ENCODE assay signal across 9 cellular contexts in the genomic region with DNA sequence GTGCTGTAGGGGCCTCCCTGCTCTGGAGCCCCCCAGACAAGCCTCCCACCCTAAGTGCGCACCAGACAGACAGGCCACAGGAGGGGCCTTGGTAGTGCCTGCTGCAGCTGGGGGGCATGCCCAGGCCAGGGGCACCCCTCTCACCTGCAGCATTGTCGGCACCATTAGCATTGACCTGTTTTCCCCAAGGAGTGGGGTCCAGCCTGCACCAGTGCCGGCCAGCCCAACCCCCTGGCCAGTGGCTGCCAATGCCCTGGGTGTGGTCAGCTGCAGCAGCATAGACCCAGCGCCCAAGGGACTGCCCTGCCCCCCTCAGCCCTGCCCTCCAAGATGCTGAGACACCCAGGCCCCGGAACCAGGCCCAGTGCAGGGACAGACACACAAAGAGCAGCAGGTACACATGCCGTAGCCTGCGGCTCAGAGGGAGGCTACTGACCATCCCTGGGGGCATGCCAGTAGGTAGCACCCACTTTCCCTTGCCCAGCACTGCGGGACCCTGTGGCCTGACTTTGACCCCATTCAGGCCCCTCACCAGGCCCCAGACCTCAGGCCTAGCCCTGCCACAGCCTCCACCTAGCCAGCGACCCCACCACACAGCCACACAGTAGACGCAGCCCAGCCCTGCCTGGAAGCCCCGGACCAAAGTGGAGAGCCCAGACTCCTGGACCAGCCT. TPM values are rescaled to one million over a fixed set of nuclear protein-coding genes. Genes with fewer than 3 reads are reported as not detected.
A peak's percentile ranks its signal among the peaks of the same experiment; 100 is the strongest.
DNase-seq lines count a peak whose midpoint lies in the region; ATAC-seq, FAIRE-seq and TF ChIP-seq lines count a peak whose summit lies in the region.
"Had no signal": no experiment of that assay in that cellular context is flagged by ENCODE, and none has a peak within 500 bp of the region (broad histone marks: within the 10 kb centered on the region; RNA-seq: fewer than 3 reads in every experiment).

No MANE protein-coding gene starts in this region.

- no peaks in the 10 kb centered on the region for H3K9me3 ChIP-seq in IMR-90 (ENCODE audit: control insufficient read depth, insufficient read depth, low read length)
- no peaks in the 10 kb centered on the region for H3K9me3 ChIP-seq in K562 (replicated peaks; ENCODE audit: control insufficient read depth, insufficient read depth, low read depth, low read length)
- H3K9me3 ChIP-seq in keratinocyte (ENCODE audit: control insufficient read depth, low read depth, low read length): no peaks in the 10 kb centered on the region
- no peaks in the 10 kb centered on the region for H3K9me3 ChIP-seq in stomach

- H3K4ac ChIP-seq in IMR-90 (ENCODE audit: low read depth, low read length): no peak overlapping the region

- BruUV-seq in IMR-90 (replicated peaks; lab: Mats Ljungman, UMichigan) (no TSS peak), K562 (replicated peaks; lab: Mats Ljungman, UMichigan) (no TSS peak)

- no peak overlapping the region for H3K14ac ChIP-seq in IMR-90 (replicated peaks; ENCODE audit: low read depth, low read length)

- H3K79me2 ChIP-seq in K562 (ENCODE audit: control insufficient read depth, insufficient read depth, low read length) (no peaks in the 10 kb centered on the region), keratinocyte (ENCODE audit: control insufficient read depth, insufficient read depth, low read length) (peaks cover 10% of the 10 kb centered on the region)

- no peak overlapping the region for H2BK15ac ChIP-seq in IMR-90 (ENCODE audit: low read depth, low read length)

- H2AFZ ChIP-seq in IMR-90 (replicated peaks; ENCODE audit: low read length, poor library complexity) (peak overlapping the region; percentile 84), K562 (ENCODE audit: low read depth, low read length) (no peak overlapping the region), keratinocyte (ENCODE audit: control insufficient read depth, low read length) (no peak overlapping the region)

- no peak overlapping the region for H2AK5ac ChIP-seq in IMR-90 (ENCODE audit: low read depth, low read length)

- H3K79me1 ChIP-seq in IMR-90 (ENCODE audit: low read depth in 1 of 2, low read length in 2 of 2): peaks cover 0 to 3% of the 10 kb centered on the region in 2 experiments; a peak in 1 of 4 replicates

- no peak overlapping the region for H4K8ac ChIP-seq in IMR-90 (ENCODE audit: low read depth in 2 of 2, low read length in 2 of 2)

- no peak overlapping the region for H2BK120ac ChIP-seq in IMR-90 (ENCODE audit: low read depth, low read length)

- in situ Hi-C loops in IMR-90 (cut with MboI; ENCODE audit: low sequenced_read_pairs): no loop called here
- in situ Hi-C loops in K562 (cut with MboI): no loop called here

- H3K27me3 ChIP-seq in IMR-90 (ENCODE audit: control insufficient read depth, insufficient read depth, low read length) (no peaks in the 10 kb centered on the region), K562 (ENCODE audit: control insufficient read depth in 2 of 2, insufficient read depth in 2 of 2, low read length in 2 of 2) (no peaks in the 10 kb centered on the region), keratinocyte (ENCODE audit: control insufficient read depth, extremely low read depth, insufficient read depth, low read length) (no peaks in the 10 kb centered on the region), stomach (peaks cover 0 to 31% (median 21%) of the 10 kb centered on the region in 3 donors)

- no peak overlapping the region for H2BK5ac ChIP-seq in IMR-90 (ENCODE audit: low read depth, low read length, poor library complexity, severe bottlenecking)

- dilution Hi-C loops in IMR-90 (cut with HindIII; ENCODE audit: low sequenced_read_pairs, unreplicated experiment) (no loop called here), keratinocyte (cut with MboI; ENCODE audit: extremely low pct_ligation_motif_present, low sequenced_read_pairs) (no loop called here)

- no peak overlapping the region for H3K4me2 ChIP-seq in IMR-90 (ENCODE audit: low read depth, low read length)
- H3K4me2 ChIP-seq in K562 (ENCODE audit: insufficient read depth, low read length): peak overlapping the region; percentile 73; the same call in 1 of the 2 replicates
- peak overlapping the region; percentile 78 for H3K4me2 ChIP-seq in keratinocyte (ENCODE audit: control insufficient read depth, extremely low read depth, insufficient read depth, low read depth, low read length)

- DNase-seq in IMR-90 (no peak), K562 (ENCODE audit: extremely low read depth in 1 of 4, low spot score in 3 of 4) (no peak), keratinocyte (ENCODE audit: low read depth, low spot score) (no peak), stomach (no peak)
- DNase-seq: activated CD4-positive, alpha-beta T cell treated with anti-CD3 and anti-CD28 coated beads, Interleukin-2, amount 50 U/mL, for 1 hour; left colon had no signal

- H4K20me1 ChIP-seq in IMR-90 (ENCODE audit: insufficient read depth, low read length) (0 out of 2 replicates have a peak, but pooled peaks cover 3% of the 10 kb centered on the region), K562 (replicated peaks; ENCODE audit: control insufficient read depth, insufficient read depth, low read length) (0 out of 2 replicates have a peak, but pooled peaks cover 11% of the 10 kb centered on the region), keratinocyte (ENCODE audit: control insufficient read depth, extremely low read depth, insufficient read depth, low read length) (peaks cover 3% of the 10 kb centered on the region)

- no peak overlapping the region for H4K5ac ChIP-seq in IMR-90 (ENCODE audit: low read depth, low read length)

- no peak overlapping the region for H3K23ac ChIP-seq in IMR-90 (ENCODE audit: low read depth, low read length)

- H3K56ac ChIP-seq in IMR-90 (ENCODE audit: extremely low read depth, insufficient read depth, low read length): no peak overlapping the region

- H2BK20ac ChIP-seq in IMR-90 (ENCODE audit: low read depth, low read length): no peak overlapping the region

- POLR2A ChIA-PET in IMR-90 (lab: Charles Lee; ENCODE audit: unreplicated experiment): no interaction called here
- POLR2A ChIA-PET in K562 (lab: Yijun Ruan, JAX): no interaction called here

- no peak overlapping the region for H4K91ac ChIP-seq in IMR-90 (ENCODE audit: insufficient read depth, low read depth, low read length)

- 69% methylated on average over 4 of the region's 11 CpGs; no CpG with 5 or more reads in 1 of the 2 experiments for WGBS in IMR-90 (ENCODE audit: extremely low coverage in 2 of 2, insufficient read length in 1 of 2), 2 experiments
- 61% methylated on average over 5 of the region's 11 CpGs for WGBS in K562 (ENCODE audit: insufficient coverage, low coverage, missing lambda C conversion rate)
- 45 to 71% (median 48%) methylated on average over 9 to 11 of the region's 11 CpGs for WGBS in stomach, 5 donors

- peaks cover 12% of the 10 kb centered on the region for H3K9me1 ChIP-seq in IMR-90 (ENCODE audit: insufficient read depth, low read length)
- H3K9me1 ChIP-seq in K562 (ENCODE audit: control insufficient read depth, insufficient read depth, low read length): no peaks in the 10 kb centered on the region
- H3K9me1 ChIP-seq in keratinocyte (ENCODE audit: control insufficient read depth, extremely low read depth, insufficient read depth, low read length): no peaks in the 10 kb centered on the region

- H3K36me3 ChIP-seq in IMR-90 (ENCODE audit: control insufficient read depth, insufficient read depth, low read length) (no peaks in the 10 kb centered on the region), K562 (ENCODE audit: control insufficient read depth, insufficient read depth, low read length) (no peaks in the 10 kb centered on the region), keratinocyte (ENCODE audit: control insufficient read depth in 2 of 2, extremely low read depth in 1 of 2, insufficient read depth in 2 of 2, low read length in 2 of 2) (no peaks in the 10 kb centered on the region), stomach (no peaks in the 10 kb centered on the region)

- H3K9ac ChIP-seq in IMR-90 (ENCODE audit: low read depth, low read length) (no peak overlapping the region), K562 (ENCODE audit: insufficient read depth in 1 of 2, low read depth in 2 of 2, low read length in 2 of 2) (peak overlapping the region in 1 of 2 experiments; percentile 91; a peak in 2 of 4 replicates), keratinocyte (ENCODE audit: control insufficient read depth, extremely low read depth, insufficient read depth, low read length) (peak overlapping the region; percentile 83)

- H3K4me3 ChIP-seq in IMR-90 (ENCODE audit: insufficient read depth, low read depth, low read length) (no peak overlapping the region), K562 (peak overlapping the region; percentile 38; the same call in 1 of the 2 replicates), keratinocyte (ENCODE audit: control insufficient read depth in 2 of 3, extremely low read depth in 1 of 3, insufficient read depth in 2 of 3, low read depth in 1 of 3, low read length in 3 of 3) (peak overlapping the region; percentile 65 to 86 (median 82)), stomach (peak overlapping the region; percentile 52 to 58 (median 56))

- no peak for TF ChIP-seq CTCF in IMR-90 (conservative IDR thresholded peaks at IDR 0.05; ENCODE audit: low read depth, low read length)
- no peak for TF ChIP-seq CTCF in K562 (IDR thresholded peaks at IDR 0.05 in 2 of 3, conservative IDR thresholded peaks at IDR 0.05 in 1 of 3; ENCODE audit: insufficient read depth in 2 of 3, low read depth in 1 of 3, low read length in 3 of 3)
- no peak for TF ChIP-seq CTCF in keratinocyte (optimal IDR thresholded peaks at IDR 0.05 in 1 of 3, IDR thresholded peaks at IDR 0.05 in 1 of 3, conservative IDR thresholded peaks at IDR 0.05 in 1 of 3; ENCODE audit: extremely low read depth in 1 of 3, insufficient read depth in 2 of 3, low read length in 3 of 3)
- TF ChIP-seq CTCF in stomach (IDR thresholded peaks at IDR 0.05): no peak

- H3K4me1 ChIP-seq in IMR-90 (ENCODE audit: control insufficient read depth, insufficient read depth, low read length): peaks cover 31% of the 10 kb centered on the region
- H3K4me1 ChIP-seq in K562 (replicated peaks in 1 of 2; ENCODE audit: control insufficient read depth in 2 of 2, insufficient read depth in 2 of 2, low read length in 2 of 2): peaks cover 7 to 78% of the 10 kb centered on the region in 2 experiments; a peak in 4 of 5 replicates
- H3K4me1 ChIP-seq in keratinocyte (ENCODE audit: control insufficient read depth, extremely low read depth, insufficient read depth, low read length): peaks cover 43% of the 10 kb centered on the region
- peaks cover 61 to 85% (median 76%) of the 10 kb centered on the region in 4 donors for H3K4me1 ChIP-seq in stomach

- TF ChIP-seq RAD21 in IMR-90 (IDR thresholded peaks at IDR 0.05; ENCODE audit: low read length) (no peak), K562 (CRISPR knock-in tag; conservative IDR thresholded peaks at IDR 0.05 in 1 of 2, IDR thresholded peaks at IDR 0.05 in 1 of 2) (no peak)

- TF ChIP-seq POLR2A in IMR-90 (IDR thresholded peaks at IDR 0.05; ENCODE audit: low read depth, low read length) (no peak), K562 (conservative IDR thresholded peaks at IDR 0.05) (no peak), stomach (IDR thresholded peaks at IDR 0.05) (no peak)

- TF ChIP-seq EP300 in K562 (IDR thresholded peaks at IDR 0.05; ENCODE audit: low read length) (no peak), stomach (IDR thresholded peaks at IDR 0.05) (no peak)

- CTCF ChIA-PET in IMR-90 (lab: Yijun Ruan, JAX) (interaction anchor here (1.3 kb wide), 1 partner anchor 68 kb away, joined by 4 read pairs; no protein-coding TSS in a partner anchor), K562 (lab: Yijun Ruan, JAX; ENCODE audit: low intra/inter-chr PET ratio) (interaction anchor here (3.9 kb wide), 1 partner anchor 69 kb away, joined by 85 read pairs; no protein-coding TSS in a partner anchor)

- no peak for ATAC-seq in IMR-90 (ENCODE audit: low read depth)
- ATAC-seq in K562: no peak
- no peak for ATAC-seq in HG02678 (IDR thresholded peaks at IDR 0.05; ENCODE audit: unreplicated experiment)
- ATAC-seq in HG02970 (IDR thresholded peaks at IDR 0.05; ENCODE audit: low FRiP score, unreplicated experiment): no peak
- no peak for ATAC-seq in GM19035 (IDR thresholded peaks at IDR 0.05; ENCODE audit: unreplicated experiment)

- H3K27ac ChIP-seq in IMR-90 (ENCODE audit: insufficient read depth, low read length) (no peak overlapping the region), K562 (ENCODE audit: extremely low read depth, low read depth, low read length) (no peak overlapping the region), keratinocyte (ENCODE audit: control insufficient read depth, insufficient read depth, low read length) (no peak overlapping the region), stomach (peak overlapping the region in 2 of 5 donors; percentile 60 to 94)

- no peak for FAIRE-seq in K562 (lab: Jason Lieb, UNC)
- FAIRE-seq in keratinocyte (lab: Jason Lieb, UNC): no peak

- no peak overlapping the region for H3K18ac ChIP-seq in IMR-90 (ENCODE audit: low read depth, low read length)

- intact Hi-C loops in IMR-90 (cut with micrococcal nuclease): loop anchor here (2.0 kb wide), 1 partner anchor 44 kb away; a partner anchor contains a TSS
- intact Hi-C loops in K562 (cut with micrococcal nuclease): loop anchor here (5.0 kb wide), 1 partner anchor 40 kb away; no protein-coding TSS in a partner anchor
- intact Hi-C loops in stomach (cut with DNase I; ENCODE audit: low total_unique reads): loop anchor here (5.0 kb wide), 2 partner anchors 45 to 65 kb away; a partner anchor contains a TSS

- peak overlapping the region; percentile 19 for H2AK9ac ChIP-seq in IMR-90 (replicated peaks; ENCODE audit: low read depth, low read length, poor library complexity)

RNA-seq across cellular contexts. Expression of a gene that starts 1.0 kb away (rescaled TPM):
- total RNA-seq in IMR-90 (2012; rRNA removed): 6.7 and 7.9 TPM in 2 replicates
- 2.5 and 2.6 TPM in 2 replicates for polyA plus RNA-seq in IMR-90 (2012; rRNA removed)
- polyA plus RNA-seq in IMR-90 (2012; cell fraction: cytosol; rRNA removed): 0.93 and 1.1 TPM in 2 replicates
- polyA plus RNA-seq in IMR-90 (2012; cell fraction: nucleus; rRNA removed; ENCODE audit: low replicate concordance): 4.5 and 7.9 TPM in 2 replicates
- 0.18 and 0.46 TPM in 2 replicates for total RNA-seq in K562 (2011; cell fraction: chromatin; rRNA removed; ENCODE audit: low replicate concordance)
- total RNA-seq in K562 (2011; cell fraction: nucleolus; rRNA removed): 0.13 and 0.17 TPM in 2 replicates
- 0.07 and 0.31 TPM in 2 replicates for total RNA-seq in K562 (2011; cell fraction: nucleoplasm; rRNA removed)
- total RNA-seq in K562 (2014; rRNA removed): 0.04 TPM in 1 of 2 replicates, not detected in the other
- total RNA-seq in K562 (2014; rRNA removed; fragmentation: Illumina TruSeq; extraction: Trizol): not detected in 2 replicates
- 0.04 TPM in 2 replicates for total RNA-seq in K562 (2015; rRNA removed; fragmentation: Illumina TruSeq; extraction: Trizol)
- 0.09 and 0.18 TPM in 2 replicates for total RNA-seq in K562 (2021)
- polyA plus RNA-seq in K562 (2011; rRNA removed): 0.04 TPM in 1 of 2 replicates, not detected in the other
- under 0.01 and 0.03 TPM in 2 replicates for polyA plus RNA-seq in K562 (2011; cell fraction: cytosol; rRNA removed)
- 0.14 and 0.22 TPM in 2 replicates for polyA plus RNA-seq in K562 (2011; cell fraction: nucleus; rRNA removed)
- polyA plus RNA-seq in K562 (2012): 0.03 and 0.22 TPM in 2 replicates
- polyA plus RNA-seq in K562 (2014; fragmentation: Illumina TruSeq; extraction: Trizol): 0.03 TPM in 1 of 2 replicates, not detected in the other
- polyA plus RNA-seq in K562 (2014; fragmentation: Nextera tagmentation; extraction: Ambion mirVana): not detected
- under 0.01 and 0.04 TPM in 2 replicates for polyA plus RNA-seq in K562 (2014; rRNA removed)
- polyA minus RNA-seq in K562 (2011; rRNA and poly(A)+ RNA removed): 0.04 and 0.51 TPM in 2 replicates
- polyA minus RNA-seq in K562 (2011; cell fraction: cytosol; rRNA and poly(A)+ RNA removed): 0.10 and 0.27 TPM in 2 replicates
- 0.13 and 0.22 TPM in 2 replicates for polyA minus RNA-seq in K562 (2011; cell fraction: nucleus; rRNA and poly(A)+ RNA removed)
- 142 to 198 TPM (median 164 TPM) in 3 replicates for polyA plus RNA-seq in keratinocyte
- polyA plus RNA-seq in keratinocyte (2011; ENCODE audit: low read depth): 725 TPM
- polyA plus RNA-seq in keratinocyte (2011; cell fraction: cytosol; rRNA removed): 78.9 and 92.5 TPM in 2 replicates
- polyA plus RNA-seq in keratinocyte (2011; cell fraction: nucleus; rRNA removed): 988 and 1,021 TPM in 2 replicates
- polyA plus RNA-seq in keratinocyte (2012; ENCODE audit: low replicate concordance): 289 and 443 TPM in 2 replicates
- polyA minus RNA-seq in keratinocyte: 622 to 721 TPM (median 625 TPM) in 3 replicates
- polyA minus RNA-seq in keratinocyte (2011; cell fraction: cytosol; rRNA and poly(A)+ RNA removed): 342 TPM
- polyA minus RNA-seq in keratinocyte (2011; cell fraction: nucleus; rRNA and poly(A)+ RNA removed): 1,549 and 2,078 TPM in 2 replicates
- total RNA-seq in stomach: 100 to 1,000 TPM in 1 of 5 donors, 10 to 100 TPM in 4; 11.0 to 117 (median 15.1) TPM
- polyA plus RNA-seq in stomach: 10 to 100 TPM in 1 of 3 donors, 1 to 10 TPM in 2; 1.5 to 46.3 (median 2.1) TPM

RNA-seq across cellular contexts. Expression of a gene that starts 8.4 kb away (rescaled TPM):
- 2.2 and 2.7 TPM in 2 replicates for total RNA-seq in IMR-90 (2012; rRNA removed)
- polyA plus RNA-seq in IMR-90 (2012; rRNA removed): 5.2 and 6.2 TPM in 2 replicates
- polyA plus RNA-seq in IMR-90 (2012; cell fraction: cytosol; rRNA removed): 3.5 and 4.0 TPM in 2 replicates
- 10.8 and 12.0 TPM in 2 replicates for polyA plus RNA-seq in IMR-90 (2012; cell fraction: nucleus; rRNA removed; ENCODE audit: low replicate concordance)
- total RNA-seq in K562 (2011; cell fraction: chromatin; rRNA removed; ENCODE audit: low replicate concordance): 4.9 and 7.5 TPM in 2 replicates
- total RNA-seq in K562 (2011; cell fraction: nucleolus; rRNA removed): 4.7 and 5.3 TPM in 2 replicates
- total RNA-seq in K562 (2011; cell fraction: nucleoplasm; rRNA removed): 3.8 and 4.7 TPM in 2 replicates
- 3.2 and 4.0 TPM in 2 replicates for total RNA-seq in K562 (2014; rRNA removed)
- 1.4 and 1.8 TPM in 2 replicates for total RNA-seq in K562 (2014; rRNA removed; fragmentation: Illumina TruSeq; extraction: Trizol)
- total RNA-seq in K562 (2015; rRNA removed; fragmentation: Illumina TruSeq; extraction: Trizol): 2.1 and 2.2 TPM in 2 replicates
- total RNA-seq in K562 (2021): 3.9 and 4.4 TPM in 2 replicates
- polyA plus RNA-seq in K562 (2011; rRNA removed): 2.5 and 2.6 TPM in 2 replicates
- 1.8 and 3.1 TPM in 2 replicates for polyA plus RNA-seq in K562 (2011; cell fraction: cytosol; rRNA removed)
- polyA plus RNA-seq in K562 (2011; cell fraction: nucleus; rRNA removed): 5.7 and 10.6 TPM in 2 replicates
- polyA plus RNA-seq in K562 (2012): 3.0 and 3.1 TPM in 2 replicates
- 3.2 TPM in 2 replicates for polyA plus RNA-seq in K562 (2014; fragmentation: Illumina TruSeq; extraction: Trizol)
- polyA plus RNA-seq in K562 (2014; fragmentation: Nextera tagmentation; extraction: Ambion mirVana): under 1 TPM; 0.04 to 0.25 TPM
- polyA plus RNA-seq in K562 (2014; rRNA removed): 2.2 and 2.7 TPM in 2 replicates
- polyA minus RNA-seq in K562 (2011; rRNA and poly(A)+ RNA removed): 1.4 and 1.9 TPM in 2 replicates
- polyA minus RNA-seq in K562 (2011; cell fraction: cytosol; rRNA and poly(A)+ RNA removed): 1.4 and 2.5 TPM in 2 replicates
- 2.7 and 3.2 TPM in 2 replicates for polyA minus RNA-seq in K562 (2011; cell fraction: nucleus; rRNA and poly(A)+ RNA removed)
- polyA plus RNA-seq in keratinocyte: 8.6 to 11.7 TPM (median 9.1 TPM) in 3 replicates
- polyA plus RNA-seq in keratinocyte (2011; ENCODE audit: low read depth): 3.3 TPM
- 8.1 and 9.8 TPM in 2 replicates for polyA plus RNA-seq in keratinocyte (2011; cell fraction: cytosol; rRNA removed)
- polyA plus RNA-seq in keratinocyte (2011; cell fraction: nucleus; rRNA removed): 22.6 and 24.3 TPM in 2 replicates
- polyA plus RNA-seq in keratinocyte (2012; ENCODE audit: low replicate concordance): 10.3 and 10.9 TPM in 2 replicates
- polyA minus RNA-seq in keratinocyte: 5.1 to 5.2 TPM (median 5.1 TPM) in 3 replicates
- polyA minus RNA-seq in keratinocyte (2011; cell fraction: cytosol; rRNA and poly(A)+ RNA removed): 6.5 TPM
- 7.3 and 15.5 TPM in 2 replicates for polyA minus RNA-seq in keratinocyte (2011; cell fraction: nucleus; rRNA and poly(A)+ RNA removed)
- 1 to 10 TPM in 4 of 5 donors, not detected in 1; 3.5 to 8.7 (median 6.7) TPM for total RNA-seq in stomach
- polyA plus RNA-seq in stomach: 10 to 100 TPM in 1 of 3 donors, 1 to 10 TPM in 2; 3.7 to 13.9 (median 4.2) TPM

RNA-seq across cellular contexts. Expression of a gene that starts 43.7 kb away (rescaled TPM):
- total RNA-seq in IMR-90 (2012; rRNA removed): 17.7 and 19.7 TPM in 2 replicates
- polyA plus RNA-seq in IMR-90 (2012; rRNA removed): 18.6 and 21.4 TPM in 2 replicates
- 17.8 and 18.2 TPM in 2 replicates for polyA plus RNA-seq in IMR-90 (2012; cell fraction: cytosol; rRNA removed)
- polyA plus RNA-seq in IMR-90 (2012; cell fraction: nucleus; rRNA removed; ENCODE audit: low replicate concordance): 9.9 and 13.1 TPM in 2 replicates
- total RNA-seq in K562 (2011; cell fraction: chromatin; rRNA removed; ENCODE audit: low replicate concordance): 13.4 and 22.4 TPM in 2 replicates
- 17.5 TPM in 2 replicates for total RNA-seq in K562 (2011; cell fraction: nucleolus; rRNA removed)
- total RNA-seq in K562 (2011; cell fraction: nucleoplasm; rRNA removed): 18.6 and 23.1 TPM in 2 replicates
- total RNA-seq in K562 (2014; rRNA removed): 33.9 and 41.3 TPM in 2 replicates
- total RNA-seq in K562 (2014; rRNA removed; fragmentation: Illumina TruSeq; extraction: Trizol): 15.8 and 17.3 TPM in 2 replicates
- total RNA-seq in K562 (2015; rRNA removed; fragmentation: Illumina TruSeq; extraction: Trizol): 23.0 and 23.9 TPM in 2 replicates
- total RNA-seq in K562 (2021): 43.3 and 44.2 TPM in 2 replicates
- polyA plus RNA-seq in K562 (2011; rRNA removed): 25.1 and 34.5 TPM in 2 replicates
- 33.5 and 50.8 TPM in 2 replicates for polyA plus RNA-seq in K562 (2011; cell fraction: cytosol; rRNA removed)
- polyA plus RNA-seq in K562 (2011; cell fraction: nucleus; rRNA removed): 14.4 and 19.3 TPM in 2 replicates
- 32.1 and 37.8 TPM in 2 replicates for polyA plus RNA-seq in K562 (2012)
- 16.7 and 27.1 TPM in 2 replicates for polyA plus RNA-seq in K562 (2014; fragmentation: Illumina TruSeq; extraction: Trizol)
- 10 to 100 TPM in 1 of 2 experiments, 1 to 10 TPM in 1; 6.6 to 10.3 TPM for polyA plus RNA-seq in K562 (2014; fragmentation: Nextera tagmentation; extraction: Ambion mirVana)
- 36.9 and 43.3 TPM in 2 replicates for polyA plus RNA-seq in K562 (2014; rRNA removed)
- 17.1 and 17.8 TPM in 2 replicates for polyA minus RNA-seq in K562 (2011; rRNA and poly(A)+ RNA removed)
- 17.8 and 25.3 TPM in 2 replicates for polyA minus RNA-seq in K562 (2011; cell fraction: cytosol; rRNA and poly(A)+ RNA removed)
- 5.7 and 7.2 TPM in 2 replicates for polyA minus RNA-seq in K562 (2011; cell fraction: nucleus; rRNA and poly(A)+ RNA removed)
- polyA plus RNA-seq in keratinocyte: 29.8 to 48.7 TPM (median 35.7 TPM) in 3 replicates
- 5.3 TPM for polyA plus RNA-seq in keratinocyte (2011; ENCODE audit: low read depth)
- polyA plus RNA-seq in keratinocyte (2011; cell fraction: cytosol; rRNA removed): 22.7 and 31.2 TPM in 2 replicates
- 30.3 and 36.4 TPM in 2 replicates for polyA plus RNA-seq in keratinocyte (2011; cell fraction: nucleus; rRNA removed)
- 15.0 and 47.2 TPM in 2 replicates for polyA plus RNA-seq in keratinocyte (2012; ENCODE audit: low replicate concordance)
- 21.6 to 29.0 TPM (median 28.1 TPM) in 3 replicates for polyA minus RNA-seq in keratinocyte
- polyA minus RNA-seq in keratinocyte (2011; cell fraction: cytosol; rRNA and poly(A)+ RNA removed): 44.7 TPM
- polyA minus RNA-seq in keratinocyte (2011; cell fraction: nucleus; rRNA and poly(A)+ RNA removed): 20.9 and 27.0 TPM in 2 replicates
- 10 to 100 TPM in 2 of 5 donors, 1 to 10 TPM in 3; 2.9 to 12.3 (median 4.5) TPM for total RNA-seq in stomach
- 1 to 10 TPM; 4.7 to 9.4 (median 8.0) TPM for polyA plus RNA-seq in stomach

RNA-seq across cellular contexts. Expression of a gene that starts 52.5 kb away (rescaled TPM):
- total RNA-seq in IMR-90 (2012; rRNA removed): not detected in 2 replicates
- polyA plus RNA-seq in IMR-90 (2012; rRNA removed): 0.05 and 0.07 TPM in 2 replicates
- polyA plus RNA-seq in IMR-90 (2012; cell fraction: cytosol; rRNA removed): 0.04 TPM in 1 of 2 replicates, not detected in the other
- 0.12 and 0.14 TPM in 2 replicates for polyA plus RNA-seq in IMR-90 (2012; cell fraction: nucleus; rRNA removed; ENCODE audit: low replicate concordance)
- 0.05 and 0.14 TPM in 2 replicates for total RNA-seq in K562 (2011; cell fraction: chromatin; rRNA removed; ENCODE audit: low replicate concordance)
- total RNA-seq in K562 (2011; cell fraction: nucleolus; rRNA removed): 0.13 TPM in 1 of 2 replicates, not detected in the other
- 0.07 and 0.15 TPM in 2 replicates for total RNA-seq in K562 (2011; cell fraction: nucleoplasm; rRNA removed)
- not detected in 2 replicates for total RNA-seq in K562 (2014; rRNA removed)
- not detected in 2 replicates for total RNA-seq in K562 (2014; rRNA removed; fragmentation: Illumina TruSeq; extraction: Trizol)
- total RNA-seq in K562 (2015; rRNA removed; fragmentation: Illumina TruSeq; extraction: Trizol): 0.08 and 0.18 TPM in 2 replicates
- 0.24 TPM in 1 of 2 replicates, not detected in the other for total RNA-seq in K562 (2021)
- not detected in 2 replicates for polyA plus RNA-seq in K562 (2011; rRNA removed)
- polyA plus RNA-seq in K562 (2011; cell fraction: cytosol; rRNA removed): not detected in 2 replicates
- 0.03 and 0.11 TPM in 2 replicates for polyA plus RNA-seq in K562 (2011; cell fraction: nucleus; rRNA removed)
- 0.13 and 0.29 TPM in 2 replicates for polyA plus RNA-seq in K562 (2012)
- polyA plus RNA-seq in K562 (2014; fragmentation: Illumina TruSeq; extraction: Trizol): 0.19 TPM in 1 of 2 replicates, not detected in the other
- not detected for polyA plus RNA-seq in K562 (2014; fragmentation: Nextera tagmentation; extraction: Ambion mirVana)
- polyA plus RNA-seq in K562 (2014; rRNA removed): 0.03 TPM in 1 of 2 replicates, not detected in the other
- not detected in 2 replicates for polyA minus RNA-seq in K562 (2011; rRNA and poly(A)+ RNA removed)
- polyA minus RNA-seq in K562 (2011; cell fraction: cytosol; rRNA and poly(A)+ RNA removed): not detected in 2 replicates
- polyA minus RNA-seq in K562 (2011; cell fraction: nucleus; rRNA and poly(A)+ RNA removed): 0.11 TPM in 1 of 2 replicates, not detected in the other
- 0.01 TPM in 1 of 3 replicates, not detected in the others for polyA plus RNA-seq in keratinocyte
- polyA plus RNA-seq in keratinocyte (2011; ENCODE audit: low read depth): not detected
- polyA plus RNA-seq in keratinocyte (2011; cell fraction: cytosol; rRNA removed): not detected in 2 replicates
- polyA plus RNA-seq in keratinocyte (2011; cell fraction: nucleus; rRNA removed): not detected in 2 replicates
- 0.87 TPM in 1 of 2 replicates, not detected in the other for polyA plus RNA-seq in keratinocyte (2012; ENCODE audit: low replicate concordance)
- 0.07 TPM in 1 of 3 replicates, not detected in the others for polyA minus RNA-seq in keratinocyte
- polyA minus RNA-seq in keratinocyte (2011; cell fraction: cytosol; rRNA and poly(A)+ RNA removed): not detected
- polyA minus RNA-seq in keratinocyte (2011; cell fraction: nucleus; rRNA and poly(A)+ RNA removed): not detected in 2 replicates
- 1 to 10 TPM in 1 of 5 donors, under 1 TPM in 1, not detected in 3; 0.14 to 2.6 TPM for total RNA-seq in stomach
- 1 to 10 TPM in 1 of 3 donors, under 1 TPM in 1, not detected in 1; 0.70 to 1.7 TPM for polyA plus RNA-seq in stomach
